Comparison of ENCODE assay signal across 1 cellular context in the genomic region with DNA sequence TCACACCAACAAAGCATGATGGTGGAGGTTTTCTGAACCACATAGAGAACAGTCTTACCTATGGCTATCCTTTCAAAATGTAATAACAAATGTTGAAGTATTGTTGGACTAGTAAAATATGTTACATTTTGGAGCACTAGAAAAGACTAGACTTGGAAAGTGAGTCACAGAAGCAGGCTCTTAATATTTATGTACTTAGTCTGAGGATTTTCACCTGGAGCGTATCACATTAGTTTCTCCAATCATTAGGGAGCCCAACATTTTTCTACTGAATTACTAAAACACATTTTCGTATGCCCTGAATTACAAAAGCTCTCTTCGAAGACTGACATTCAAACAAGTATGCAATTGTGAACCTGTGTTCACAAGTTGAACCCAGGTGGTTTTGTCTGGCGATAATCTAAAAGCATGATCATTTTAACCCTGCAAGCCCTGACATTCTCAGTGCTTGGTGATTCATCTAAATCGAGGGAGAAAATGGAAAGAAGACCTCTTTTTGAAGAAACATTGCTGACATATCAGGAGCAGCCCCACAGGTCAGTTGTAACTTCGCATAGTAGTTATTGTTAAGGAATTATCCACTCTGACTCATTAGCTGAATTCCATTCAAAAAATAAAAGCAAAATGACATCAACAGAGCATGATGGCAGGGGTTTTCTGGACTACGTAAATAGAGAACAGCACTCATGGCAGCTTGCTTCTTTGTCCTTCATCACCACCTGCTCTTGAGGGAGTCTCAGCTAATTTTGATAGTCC.
TF ChIP-seq lines count a peak whose summit lies in the region.

No MANE protein-coding gene starts in this region.

TF ChIP-seq in SK-N-SH treated with all-trans-retinoic acid at 6 μM for 48 hours, 23 proteins besides CTCF, POLR2A, EP300 and RAD21 (continued from another document):
- TF ChIP-seq, protein P1, sequence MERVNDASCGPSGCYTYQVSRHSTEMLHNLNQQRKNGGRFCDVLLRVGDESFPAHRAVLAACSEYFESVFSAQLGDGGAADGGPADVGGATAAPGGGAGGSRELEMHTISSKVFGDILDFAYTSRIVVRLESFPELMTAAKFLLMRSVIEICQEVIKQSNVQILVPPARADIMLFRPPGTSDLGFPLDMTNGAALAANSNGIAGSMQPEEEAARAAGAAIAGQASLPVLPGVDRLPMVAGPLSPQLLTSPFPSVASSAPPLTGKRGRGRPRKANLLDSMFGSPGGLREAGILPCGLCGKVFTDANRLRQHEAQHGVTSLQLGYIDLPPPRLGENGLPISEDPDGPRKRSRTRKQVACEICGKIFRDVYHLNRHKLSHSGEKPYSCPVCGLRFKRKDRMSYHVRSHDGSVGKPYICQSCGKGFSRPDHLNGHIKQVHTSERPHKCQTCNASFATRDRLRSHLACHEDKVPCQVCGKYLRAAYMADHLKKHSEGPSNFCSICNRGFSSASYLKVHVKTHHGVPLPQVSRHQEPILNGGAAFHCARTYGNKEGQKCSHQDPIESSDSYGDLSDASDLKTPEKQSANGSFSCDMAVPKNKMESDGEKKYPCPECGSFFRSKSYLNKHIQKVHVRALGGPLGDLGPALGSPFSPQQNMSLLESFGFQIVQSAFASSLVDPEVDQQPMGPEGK (CRISPR knock-in tag; IDR thresholded peaks at IDR 0.05; ENCODE audit: borderline replicate concordance): no peak
- TF ChIP-seq, protein P2, sequence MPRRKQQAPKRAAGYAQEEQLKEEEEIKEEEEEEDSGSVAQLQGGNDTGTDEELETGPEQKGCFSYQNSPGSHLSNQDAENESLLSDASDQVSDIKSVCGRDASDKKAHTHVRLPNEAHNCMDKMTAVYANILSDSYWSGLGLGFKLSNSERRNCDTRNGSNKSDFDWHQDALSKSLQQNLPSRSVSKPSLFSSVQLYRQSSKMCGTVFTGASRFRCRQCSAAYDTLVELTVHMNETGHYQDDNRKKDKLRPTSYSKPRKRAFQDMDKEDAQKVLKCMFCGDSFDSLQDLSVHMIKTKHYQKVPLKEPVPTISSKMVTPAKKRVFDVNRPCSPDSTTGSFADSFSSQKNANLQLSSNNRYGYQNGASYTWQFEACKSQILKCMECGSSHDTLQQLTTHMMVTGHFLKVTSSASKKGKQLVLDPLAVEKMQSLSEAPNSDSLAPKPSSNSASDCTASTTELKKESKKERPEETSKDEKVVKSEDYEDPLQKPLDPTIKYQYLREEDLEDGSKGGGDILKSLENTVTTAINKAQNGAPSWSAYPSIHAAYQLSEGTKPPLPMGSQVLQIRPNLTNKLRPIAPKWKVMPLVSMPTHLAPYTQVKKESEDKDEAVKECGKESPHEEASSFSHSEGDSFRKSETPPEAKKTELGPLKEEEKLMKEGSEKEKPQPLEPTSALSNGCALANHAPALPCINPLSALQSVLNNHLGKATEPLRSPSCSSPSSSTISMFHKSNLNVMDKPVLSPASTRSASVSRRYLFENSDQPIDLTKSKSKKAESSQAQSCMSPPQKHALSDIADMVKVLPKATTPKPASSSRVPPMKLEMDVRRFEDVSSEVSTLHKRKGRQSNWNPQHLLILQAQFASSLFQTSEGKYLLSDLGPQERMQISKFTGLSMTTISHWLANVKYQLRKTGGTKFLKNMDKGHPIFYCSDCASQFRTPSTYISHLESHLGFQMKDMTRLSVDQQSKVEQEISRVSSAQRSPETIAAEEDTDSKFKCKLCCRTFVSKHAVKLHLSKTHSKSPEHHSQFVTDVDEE (CRISPR knock-in tag; IDR thresholded peaks at IDR 0.05): no peak
- TF ChIP-seq SNAI2 (CRISPR knock-in tag; IDR thresholded peaks at IDR 0.05) (no peak), TCF4 (CRISPR knock-in tag; IDR thresholded peaks at IDR 0.05; ENCODE audit: borderline replicate concordance) (no peak), CSDC2 (CRISPR knock-in tag; IDR thresholded peaks at IDR 0.05) (no peak), ISL1 (CRISPR knock-in tag; IDR thresholded peaks at IDR 0.05) (no peak), ZNF70 (CRISPR knock-in tag; IDR thresholded peaks at IDR 0.05) (no peak)
